ENCODE assay signal across 1 cellular context in the genomic region with DNA sequence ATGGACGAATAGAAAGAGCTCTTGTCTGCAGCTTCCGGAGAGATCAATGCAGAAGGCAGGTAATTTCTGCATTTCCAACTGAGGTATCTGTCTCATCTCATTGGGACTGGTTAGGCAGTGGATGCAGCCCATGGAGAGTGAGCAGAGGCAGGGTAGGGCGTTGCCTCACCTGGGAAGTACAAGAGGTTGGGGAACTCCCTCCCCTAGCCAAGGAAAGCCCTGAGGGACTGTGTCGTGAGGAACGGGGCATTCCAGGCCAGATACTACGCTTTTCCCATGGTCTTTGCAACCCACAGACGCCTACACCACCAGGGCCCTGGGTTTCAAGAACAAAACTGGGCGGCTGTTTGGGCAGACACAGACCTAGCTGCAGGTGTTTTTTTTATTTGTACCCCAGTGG.
TF ChIP-seq lines count a peak whose summit lies in the region.

No MANE protein-coding gene starts in this region.

TF ChIP-seq in H1, 55 proteins besides CTCF, POLR2A, EP300 and RAD21:
- TF ChIP-seq GTF2F1 (IDR thresholded peaks at IDR 0.05; ENCODE audit: borderline replicate concordance, low read depth, low read length): no peak
- TF ChIP-seq EGR1 (IDR thresholded peaks at IDR 0.05; ENCODE audit: borderline replicate concordance, low read depth, low read length): no peak
- TF ChIP-seq CTBP2 (IDR thresholded peaks at IDR 0.05; ENCODE audit: borderline replicate concordance, insufficient read depth, insufficient read length, low read length): no peak
- no peak for TF ChIP-seq RFX5 (IDR thresholded peaks at IDR 0.05; ENCODE audit: borderline replicate concordance, low read depth, low read length)
- no peak for TF ChIP-seq TAF7 (optimal IDR thresholded peaks at IDR 0.05; ENCODE audit: borderline replicate concordance, low read depth, low read length)
- TF ChIP-seq SP2 (IDR thresholded peaks at IDR 0.05; ENCODE audit: low read length): no peak
